17 cellular contexts compared by ENCODE assay signal in the genomic region with DNA sequence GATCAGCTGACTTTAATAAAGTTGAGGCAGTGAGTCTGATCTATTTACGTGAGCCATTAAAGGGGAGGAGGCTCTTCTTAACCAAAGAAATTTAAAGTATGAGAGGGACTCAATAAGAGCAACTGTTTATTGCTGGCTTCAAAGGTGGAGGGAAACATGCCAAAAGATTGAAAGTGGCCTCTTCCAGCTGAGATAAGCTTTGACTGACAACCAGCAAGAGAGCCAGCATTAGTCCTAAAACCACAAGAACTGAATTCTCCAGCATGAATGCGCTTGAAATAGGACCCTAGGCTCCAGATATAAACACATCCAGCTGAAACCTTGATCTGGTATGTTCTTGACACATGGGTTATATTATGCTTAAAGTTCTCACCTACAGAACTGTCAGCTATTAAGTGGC.
DNase-seq lines count a peak whose midpoint lies in the region; ATAC-seq, FAIRE-seq and TF ChIP-seq lines count a peak whose summit lies in the region.
"Had no signal": no experiment of that assay in that cellular context is flagged by ENCODE, and none has a peak within 500 bp of the region (broad histone marks: within the 10 kb centered on the region; RNA-seq: fewer than 3 reads in every experiment).

No MANE protein-coding gene starts in this region.

- H4K20me1 ChIP-seq in astrocyte (ENCODE audit: insufficient read depth, low read length) (no peaks in the 10 kb centered on the region), keratinocyte (ENCODE audit: control insufficient read depth, extremely low read depth, insufficient read depth, low read length) (no peaks in the 10 kb centered on the region)

- FAIRE-seq in HTR-8/SVneo (lab: Jason Lieb, UNC): peak; percentile 64
- peak; percentile 39 for FAIRE-seq in astrocyte (lab: Jason Lieb, UNC)
- peak; percentile 57 for FAIRE-seq in keratinocyte (lab: Jason Lieb, UNC)

- CTCF ChIA-PET in A673 (lab: Charles Lee): no interaction called here

- H3K27me3 Mint-ChIP-seq in astrocyte (ENCODE audit: low read depth, unreplicated experiment): no peaks in the 10 kb centered on the region
- H3K27me3 Mint-ChIP-seq: natural killer cell treated with Interleukin-12 subunit alpha and Interleukin-12 subunit beta and Interleukin-15 and Interleukin-18, amount 100 ng/mL, for 72 hours had no signal

- H3K4me3 Mint-ChIP-seq in astrocyte (ENCODE audit: unreplicated experiment): peak overlapping the region; percentile 43
- H3K4me3 Mint-ChIP-seq: activated CD4-positive, alpha-beta T cell treated with anti-CD3 and anti-CD28 coated beads for 36 hours; activated naive CD8-positive, alpha-beta T cell treated with anti-CD3 and anti-CD28 coated beads for 36 hours; natural killer cell treated with Interleukin-12 subunit alpha and Interleukin-12 subunit beta and Interleukin-15 and Interleukin-18, amount 100 ng/mL, for 72 hours had no signal

- no peaks in the 10 kb centered on the region for H3K79me2 ChIP-seq in astrocyte (ENCODE audit: insufficient read depth, low read length)
- no peaks in the 10 kb centered on the region for H3K79me2 ChIP-seq in keratinocyte (ENCODE audit: control insufficient read depth, insufficient read depth, low read length)

- ATAC-seq in HG02884 (IDR thresholded peaks at IDR 0.05; ENCODE audit: unreplicated experiment) (no peak), GM21737 (IDR thresholded peaks at IDR 0.05; ENCODE audit: unreplicated experiment) (no peak), right cardiac atrium (no peak), GM21576 (IDR thresholded peaks at IDR 0.05; ENCODE audit: unreplicated experiment) (no peak)
- ATAC-seq: activated CD4-positive, alpha-beta T cell treated with anti-CD3 and anti-CD28 coated beads for 36 hours; left lobe of liver; natural killer cell treated with Interleukin-12 subunit alpha and Interleukin-12 subunit beta and Interleukin-15 and Interleukin-18, amount 100 ng/mL, for 72 hours; Right ventricle myocardium inferior had no signal

- H3K4me3 ChIP-seq in A673 (ENCODE audit: low read depth, low read length, poor library complexity, severe bottlenecking) (no peak overlapping the region), astrocyte (ENCODE audit: insufficient read depth, low read depth, low read length) (no peak overlapping the region), keratinocyte (ENCODE audit: control insufficient read depth in 2 of 3, extremely low read depth in 1 of 3, insufficient read depth in 2 of 3, low read depth in 1 of 3, low read length in 3 of 3) (no peak overlapping the region), right cardiac atrium (ENCODE audit: low read length) (no peak overlapping the region)

- H3K9me3 ChIP-seq in A673 (ENCODE audit: low read depth, low read length, poor library complexity, severe bottlenecking) (no peaks in the 10 kb centered on the region), astrocyte (ENCODE audit: insufficient read depth, low read depth, low read length) (no peaks in the 10 kb centered on the region), keratinocyte (ENCODE audit: control insufficient read depth, low read depth, low read length) (no peaks in the 10 kb centered on the region), right cardiac atrium (ENCODE audit: control insufficient read depth, low read length) (no peaks in the 10 kb centered on the region)

- H3K4me1 ChIP-seq in A673 (ENCODE audit: insufficient read depth, low read length, poor library complexity, severe bottlenecking) (peaks cover 17% of the 10 kb centered on the region), astrocyte (ENCODE audit: insufficient read depth, low read length) (peaks cover 49% of the 10 kb centered on the region), keratinocyte (ENCODE audit: control insufficient read depth, extremely low read depth, insufficient read depth, low read length) (peaks cover 36% of the 10 kb centered on the region), right cardiac atrium (ENCODE audit: control insufficient read depth, insufficient read depth, low read length) (no peaks in the 10 kb centered on the region)

- no peaks in the 10 kb centered on the region for H3K9me1 ChIP-seq in keratinocyte (ENCODE audit: control insufficient read depth, extremely low read depth, insufficient read depth, low read length)

- H3K4me2 ChIP-seq in astrocyte (ENCODE audit: low read length) (peak overlapping the region; percentile 63), keratinocyte (ENCODE audit: control insufficient read depth, extremely low read depth, insufficient read depth, low read depth, low read length) (no peak overlapping the region)

- TF ChIP-seq CTCF in A673 (conservative IDR thresholded peaks at IDR 0.05; ENCODE audit: low read depth, low read length) (no peak), astrocyte (IDR thresholded peaks at IDR 0.05; ENCODE audit: insufficient read depth, low read depth, low read length) (no peak), keratinocyte (optimal IDR thresholded peaks at IDR 0.05 in 1 of 3, IDR thresholded peaks at IDR 0.05 in 1 of 3, conservative IDR thresholded peaks at IDR 0.05 in 1 of 3; ENCODE audit: extremely low read depth in 1 of 3, insufficient read depth in 2 of 3, low read length in 3 of 3) (no peak)

- no peaks in the 10 kb centered on the region for H3K36me3 ChIP-seq in A673 (ENCODE audit: insufficient read depth, low read length, poor library complexity, severe bottlenecking)
- H3K36me3 ChIP-seq in astrocyte (ENCODE audit: insufficient read depth, low read length): no peaks in the 10 kb centered on the region
- H3K36me3 ChIP-seq in keratinocyte (ENCODE audit: control insufficient read depth in 2 of 2, extremely low read depth in 1 of 2, insufficient read depth in 2 of 2, low read length in 2 of 2): no peaks in the 10 kb centered on the region

- no peaks in the 10 kb centered on the region for H3K36me3 Mint-ChIP-seq in astrocyte (ENCODE audit: low read depth, unreplicated experiment)
- H3K36me3 Mint-ChIP-seq: natural killer cell treated with Interleukin-12 subunit alpha and Interleukin-12 subunit beta and Interleukin-15 and Interleukin-18, amount 100 ng/mL, for 72 hours had no signal

- no peak overlapping the region for H3K27ac Mint-ChIP-seq in astrocyte (ENCODE audit: unreplicated experiment)
- H3K27ac Mint-ChIP-seq: activated CD4-positive, alpha-beta T cell treated with anti-CD3 and anti-CD28 coated beads for 36 hours; activated naive CD8-positive, alpha-beta T cell treated with anti-CD3 and anti-CD28 coated beads for 36 hours; natural killer cell treated with Interleukin-12 subunit alpha and Interleukin-12 subunit beta and Interleukin-15 and Interleukin-18, amount 100 ng/mL, for 72 hours had no signal

- peak overlapping the region; percentile 15 for H3K9ac ChIP-seq in astrocyte (ENCODE audit: low read length)
- no peak overlapping the region for H3K9ac ChIP-seq in keratinocyte (ENCODE audit: control insufficient read depth, extremely low read depth, insufficient read depth, low read length)

- H3K27me3 ChIP-seq in A673 (replicated peaks; ENCODE audit: insufficient read depth, low read depth, low read length, poor library complexity): no peaks in the 10 kb centered on the region
- H3K27me3 ChIP-seq in astrocyte (ENCODE audit: insufficient read depth, low read length): no peaks in the 10 kb centered on the region
- H3K27me3 ChIP-seq in keratinocyte (ENCODE audit: control insufficient read depth, extremely low read depth, insufficient read depth, low read length): no peaks in the 10 kb centered on the region
- H3K27me3 ChIP-seq in right cardiac atrium (ENCODE audit: control insufficient read depth, insufficient read depth): no peaks in the 10 kb centered on the region

- POLR2A ChIA-PET in A673 (lab: Charles Lee; ENCODE audit: low non-redundant PET): no interaction called here

- H3K4me1 Mint-ChIP-seq in astrocyte (ENCODE audit: low read depth, unreplicated experiment): peaks cover 40% of the 10 kb centered on the region

- BruUV-seq in A673 (replicated peaks; lab: Mats Ljungman, UMichigan): no TSS peak

- H2AFZ ChIP-seq in astrocyte (ENCODE audit: low read depth, low read length) (no peak overlapping the region), keratinocyte (ENCODE audit: control insufficient read depth, low read length) (peak overlapping the region; percentile 53)

- peak; percentile 60 for DNase-seq in A673 (ENCODE audit: low spot score)
- DNase-seq in HTR-8/SVneo (ENCODE audit: insufficient read length, low spot score): peak; percentile 28
- peak; percentile 97 for DNase-seq in astrocyte (ENCODE audit: low read depth)
- no peak for DNase-seq in keratinocyte (ENCODE audit: low read depth, low spot score)
- no peak for DNase-seq in right cardiac atrium
- DNase-seq: activated CD4-positive, alpha-beta T cell treated with anti-CD3 and anti-CD28 coated beads for 36 hours; activated naive CD8-positive, alpha-beta T cell treated with anti-CD3 and anti-CD28 coated beads for 36 hours; hippocampal formation; NCI-H774; stimulated activated CD4-positive, alpha-beta T cell treated with anti-CD3 and anti-CD28 coated beads, Interleukin-2, amount 100 ng/mL, for 48 hours; stimulated activated CD8-positive, alpha-beta memory T cell treated with anti-CD3 and anti-CD28 coated beads, Interleukin-4, amount 100 ng/mL, for 48 hours had no signal

- 39% methylated on average over 2 of the region's 2 CpGs for WGBS in right cardiac atrium

- dilution Hi-C loops in keratinocyte (cut with MboI; ENCODE audit: extremely low pct_ligation_motif_present, low sequenced_read_pairs): no loop called here

- H3K27ac ChIP-seq in A673 (ENCODE audit: low read depth, low read length, poor library complexity, severe bottlenecking) (no peak overlapping the region), astrocyte (ENCODE audit: low read depth, low read length) (peak overlapping the region; percentile 59), keratinocyte (ENCODE audit: control insufficient read depth, insufficient read depth, low read length) (no peak overlapping the region), right cardiac atrium (ENCODE audit: low read length) (no peak overlapping the region)

- intact Hi-C loops in A673 (cut with micrococcal nuclease; ENCODE audit: unreplicated experiment): no loop called here
- intact Hi-C loops in right cardiac atrium (cut with DNase I): no loop called here

- H3K9me3 Mint-ChIP-seq in astrocyte (ENCODE audit: unreplicated experiment): no peaks in the 10 kb centered on the region
- H3K9me3 Mint-ChIP-seq: natural killer cell treated with Interleukin-12 subunit alpha and Interleukin-12 subunit beta and Interleukin-15 and Interleukin-18, amount 100 ng/mL, for 72 hours had no signal

Comparison
In these comparisons a context has a peak if more than half of its experiments do, and no peak if none do; other contexts are left out.
1. DNase-seq: peak in A673 (single experiment), HTR-8/SVneo (single experiment) and astrocyte (single experiment); none in keratinocyte (single experiment) and right cardiac atrium (0 of 3).